Comparison of ENCODE assay signal across 8 cellular contexts in the genomic region with DNA sequence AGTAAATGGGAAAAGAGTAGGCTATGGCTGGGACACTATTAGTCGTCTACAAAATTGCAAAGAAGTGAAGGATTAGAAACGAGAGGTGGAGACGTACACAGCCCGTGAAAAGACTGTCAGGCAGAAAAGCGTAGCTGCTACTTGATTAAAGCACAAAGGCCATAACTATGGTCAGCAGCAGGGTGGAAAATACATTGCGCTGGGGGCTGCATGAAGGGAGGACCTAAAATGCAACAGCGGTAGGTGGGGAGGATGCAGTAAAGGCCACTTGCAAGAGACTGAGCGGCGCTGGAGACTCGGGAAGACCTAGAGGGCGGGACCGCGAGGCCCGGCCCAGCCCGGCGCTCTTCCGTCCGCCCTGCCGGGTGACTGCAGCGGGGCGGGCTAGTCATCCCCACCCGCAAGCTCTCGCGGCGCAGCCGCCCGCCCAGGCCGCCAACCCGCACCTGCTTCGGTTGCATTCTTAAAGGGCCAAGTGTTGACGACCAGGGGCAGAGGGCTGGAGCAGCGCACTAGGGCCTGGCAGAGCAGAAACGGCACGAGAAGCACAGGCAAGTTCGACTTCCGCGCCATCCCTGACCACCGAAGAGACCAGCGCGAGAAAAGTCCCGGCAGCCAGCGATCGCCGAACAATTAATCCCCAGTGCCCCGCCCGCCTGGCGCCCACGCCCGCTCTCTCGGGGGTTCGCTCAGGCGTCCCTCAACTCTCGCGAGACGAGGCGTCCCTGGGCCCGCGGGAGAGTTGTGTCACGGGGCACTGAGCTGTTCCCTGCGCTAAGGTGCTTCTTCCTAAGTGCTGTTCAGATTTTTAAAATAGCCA. TPM values are rescaled to one million over a fixed set of nuclear protein-coding genes. Genes with fewer than 3 reads are reported as not detected.
DNase-seq lines count a peak whose midpoint lies in the region; ATAC-seq and TF ChIP-seq lines count a peak whose summit lies in the region.

A gene (minus strand): TSS at position 635 of the 820 bp plus-strand sequence. CDS start 62 bp downstream, at position 573.

- H3K27me3 ChIP-seq in KMS-11 (ENCODE audit: insufficient read depth, low read depth): no peaks in the 10 kb centered on the region
- no peaks in the 10 kb centered on the region for H3K27me3 ChIP-seq in fibroblast of lung (ENCODE audit: control insufficient read depth, insufficient read depth, low read length)

- DNase-seq in DMS79 treated with DMSO at 0.1 percent for 48 hours (lab: John Stamatoyannopoulos, UW): peak; percentile 57
- peak; percentile 85 for DNase-seq in RPMI8226
- peak; percentile 93 to 96 for DNase-seq in fibroblast of lung (ENCODE audit: low read depth in 2 of 2)
- peak; percentile 92 to 98 (median 94) for DNase-seq in naive thymus-derived CD8-positive, alpha-beta T cell
- peak; percentile 86 to 94 (median 92) for DNase-seq in stimulated activated naive CD4-positive, alpha-beta T cell (lab: John Stamatoyannopoulos, UW)

- H3K4me1 ChIP-seq in KMS-11 (ENCODE audit: low read depth, poor library complexity, severe bottlenecking): peaks cover 19% of the 10 kb centered on the region
- H3K4me1 ChIP-seq in fibroblast of lung (ENCODE audit: control insufficient read depth, extremely low read depth, insufficient read depth, low read length): peaks cover 3% of the 10 kb centered on the region

- H3K4me3 ChIP-seq in KMS-11 (IDR thresholded peaks at IDR 0.05; ENCODE audit: insufficient read depth, low read depth, low read length) (peak within 1 kb of the TSS; percentile 29), fibroblast of lung (replicated peaks in 1 of 4; ENCODE audit: control extremely low read depth in 1 of 4, insufficient read depth in 1 of 4, low read depth in 3 of 4, low read length in 4 of 4) (peak within 1 kb of the TSS; percentile 52 to 85 (median 76))

- peak within 1 kb of the TSS; percentile 98 for H3K4me3 Mint-ChIP-seq in activated T-helper 17 cell treated with anti-CD3 and anti-CD28 coated beads, Interleukin-2, amount 50 U/mL, for 72 hours
- H3K4me3 Mint-ChIP-seq in naive thymus-derived CD8-positive, alpha-beta T cell: peak within 1 kb of the TSS; percentile 86 to 97 (median 94)

- H4K20me1 ChIP-seq in KMS-11 (ENCODE audit: insufficient read depth): no peaks in the 10 kb centered on the region
- H4K20me1 ChIP-seq in fibroblast of lung (ENCODE audit: control insufficient read depth, extremely low read depth, insufficient read depth, low read length): no peaks in the 10 kb centered on the region

- H3K36me3 Mint-ChIP-seq in activated T-helper 17 cell treated with anti-CD3 and anti-CD28 coated beads, Interleukin-2, amount 50 U/mL, for 72 hours (ENCODE audit: low read depth): peaks cover 33% of the 10 kb centered on the region
- H3K36me3 Mint-ChIP-seq in naive thymus-derived CD8-positive, alpha-beta T cell: peaks cover 0 to 29% (median 23%) of the 10 kb centered on the region in 3 donors

- H3K9me3 ChIP-seq in fibroblast of lung (ENCODE audit: control insufficient read depth, insufficient read depth, low read depth, low read length): no peaks in the 10 kb centered on the region

- POLR2A ChIA-PET in naive thymus-derived CD8-positive, alpha-beta T cell (lab: Charles Lee): interaction anchor here (0.6 to 2.3 kb wide), 13 partner anchors 9 to 1246 kb away, joined by 3 to 39 read pairs (median 4); a partner anchor contains a TSS

- no peaks in the 10 kb centered on the region for H3K27me3 Mint-ChIP-seq in activated T-helper 17 cell treated with anti-CD3 and anti-CD28 coated beads, Interleukin-2, amount 50 U/mL, for 72 hours
- H3K27me3 Mint-ChIP-seq in naive thymus-derived CD8-positive, alpha-beta T cell: no peaks in the 10 kb centered on the region

- H3K36me3 ChIP-seq in KMS-11 (ENCODE audit: insufficient read depth) (no peaks in the 10 kb centered on the region), fibroblast of lung (ENCODE audit: control insufficient read depth, insufficient read depth, low read length) (no peaks in the 10 kb centered on the region)

- H3K27ac Mint-ChIP-seq in activated T-helper 17 cell treated with anti-CD3 and anti-CD28 coated beads, Interleukin-2, amount 50 U/mL, for 72 hours: peak within 1 kb of the TSS; percentile 98
- H3K27ac Mint-ChIP-seq in naive thymus-derived CD8-positive, alpha-beta T cell: peak within 1 kb of the TSS; percentile 88 to 99 (median 97)

- no peaks in the 10 kb centered on the region for H3K79me2 ChIP-seq in KMS-11 (ENCODE audit: insufficient read depth, low read depth)
- no peaks in the 10 kb centered on the region for H3K79me2 ChIP-seq in fibroblast of lung (ENCODE audit: control insufficient read depth, insufficient read depth, low read length)

- no peaks in the 10 kb centered on the region for H3K9me3 Mint-ChIP-seq in activated T-helper 17 cell treated with anti-CD3 and anti-CD28 coated beads, Interleukin-2, amount 50 U/mL, for 72 hours
- no peaks in the 10 kb centered on the region for H3K9me3 Mint-ChIP-seq in naive thymus-derived CD8-positive, alpha-beta T cell

- H3K27ac ChIP-seq in KMS-11 (peak within 1 kb of the TSS; percentile 95), fibroblast of lung (ENCODE audit: insufficient read depth, low read length) (peak within 1 kb of the TSS; percentile 89)

- H3K9ac ChIP-seq in KMS-11 (peak within 1 kb of the TSS; percentile 91), fibroblast of lung (ENCODE audit: insufficient read depth, low read length) (peak within 1 kb of the TSS; percentile 81)

- TF ChIP-seq CTCF in KMS-11 (conservative IDR thresholded peaks at IDR 0.05; ENCODE audit: low read depth, low read length): no peak
- no peak for TF ChIP-seq CTCF in fibroblast of lung (conservative IDR thresholded peaks at IDR 0.05 in 1 of 2, IDR thresholded peaks at IDR 0.05 in 1 of 2; ENCODE audit: low read depth in 1 of 2, low read length in 2 of 2)

- ATAC-seq in GM21737 (IDR thresholded peaks at IDR 0.05; ENCODE audit: unreplicated experiment): peak; percentile 92
- peak; percentile 96 for ATAC-seq in activated T-helper 17 cell treated with anti-CD3 and anti-CD28 coated beads, Interleukin-2, amount 50 U/mL, for 72 hours (replicated peaks)
- peak; percentile 91 to 94 for ATAC-seq in naive thymus-derived CD8-positive, alpha-beta T cell

- H2AFZ ChIP-seq in KMS-11 (ENCODE audit: low read depth): peak within 1 kb of the TSS; percentile 87
- H2AFZ ChIP-seq in fibroblast of lung (ENCODE audit: low read length): peak within 1 kb of the TSS; percentile 90

- peak within 1 kb of the TSS; percentile 75 for H3K4me2 ChIP-seq in KMS-11
- H3K4me2 ChIP-seq in fibroblast of lung (ENCODE audit: extremely low read depth, insufficient read depth, low read length): peak within 1 kb of the TSS; percentile 97

- peaks cover 18% of the 10 kb centered on the region for H3K4me1 Mint-ChIP-seq in activated T-helper 17 cell treated with anti-CD3 and anti-CD28 coated beads, Interleukin-2, amount 50 U/mL, for 72 hours
- H3K4me1 Mint-ChIP-seq in naive thymus-derived CD8-positive, alpha-beta T cell: peaks cover 26 to 43% (median 31%) of the 10 kb centered on the region in 4 donors

RNA-seq across cellular contexts. Expression of the gene that starts here (rescaled TPM):
- 10 to 100 TPM in 1 of 2 donors, 1 to 10 TPM in 1; 9.2 to 21.0 TPM for total RNA-seq in activated T-helper 17 cell treated with anti-CD3 and anti-CD28 coated beads, Interleukin-2, amount 50 U/mL, for 72 hours
- 27.7 and 61.8 TPM in 2 replicates for total RNA-seq in fibroblast of lung
- 32.7 and 39.5 TPM in 2 replicates for polyA plus RNA-seq in fibroblast of lung
- 25.2 and 33.1 TPM in 2 replicates for polyA plus RNA-seq in fibroblast of lung (2012)
- 6.7 and 60.9 TPM in 2 replicates for polyA minus RNA-seq in fibroblast of lung (ENCODE audit: low replicate concordance)
- total RNA-seq in naive thymus-derived CD8-positive, alpha-beta T cell: 10 to 100 TPM; 17.4 to 21.7 TPM
- polyA plus RNA-seq in naive thymus-derived CD8-positive, alpha-beta T cell: 10 to 100 TPM; 38.2 to 41.5 (median 39.4) TPM

Comparison
In these comparisons a context has a peak if more than half of its experiments do, and no peak if none do; other contexts are left out.
1. Peak in every context shown above with its lines: DNase-seq, ATAC-seq, H3K4me3 ChIP-seq and H3K27ac ChIP-seq.